ENCODE assay signal across 24 cellular contexts in the genomic region with DNA sequence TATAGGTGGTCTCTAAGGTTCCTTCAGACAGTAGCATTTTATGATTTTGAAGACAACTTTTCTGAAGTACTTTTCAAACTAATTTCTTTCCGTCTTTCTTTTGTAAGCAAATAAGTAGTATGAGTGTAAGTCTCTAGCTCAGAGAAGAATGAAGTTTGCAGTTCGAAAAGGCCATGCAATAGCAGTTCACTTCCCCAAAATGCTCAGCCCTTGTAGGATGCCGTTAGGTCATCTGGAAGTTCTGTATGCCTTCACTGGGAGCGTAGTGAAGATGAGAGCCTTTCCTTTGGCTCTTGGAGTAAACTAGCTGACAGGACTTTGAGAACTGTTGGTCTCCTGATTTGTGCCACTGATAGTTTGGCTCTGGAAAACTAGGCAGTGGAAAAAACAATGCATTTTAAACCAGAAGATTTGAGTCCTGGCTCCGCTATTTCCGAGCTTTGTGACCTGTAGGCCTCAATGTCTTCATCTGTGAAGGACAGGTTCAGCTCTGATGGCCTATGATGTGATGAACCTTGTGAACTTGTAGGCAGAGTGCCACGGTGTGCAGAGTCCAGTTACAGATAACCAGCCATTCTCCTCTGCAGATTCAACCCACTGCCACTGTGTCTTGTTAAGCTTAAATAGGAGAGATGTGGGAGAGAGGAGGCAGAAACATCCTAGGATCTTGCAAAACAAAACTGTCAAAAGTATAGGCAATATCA. TPM values are rescaled to one million over a fixed set of nuclear protein-coding genes. Genes with fewer than 3 reads are reported as not detected.
DNase-seq lines count a peak whose midpoint lies in the region; ATAC-seq and TF ChIP-seq lines count a peak whose summit lies in the region.
"Had no signal": no experiment of that assay in that cellular context is flagged by ENCODE, and none has a peak within 500 bp of the region (broad histone marks: within the 10 kb centered on the region; RNA-seq: fewer than 3 reads in every experiment).

No MANE protein-coding gene starts in this region.

- in situ Hi-C loops in IMR-90 (cut with MboI; ENCODE audit: low sequenced_read_pairs), result no loop called here

- no peak for TF ChIP-seq POLR2A in IMR-90 (IDR thresholded peaks at IDR 0.05; ENCODE audit: low read depth, low read length)

- no peak overlapping the region for H2AK9ac ChIP-seq in IMR-90 (replicated peaks; ENCODE audit: low read depth, low read length, poor library complexity)

- no peaks in the 10 kb centered on the region for H3K27me3 Mint-ChIP-seq in activated CD4-positive, alpha-beta T cell treated with anti-CD3 and anti-CD28 coated beads for 36 hours
- H3K27me3 Mint-ChIP-seq in activated naive CD8-positive, alpha-beta T cell treated with anti-CD3 and anti-CD28 coated beads, Interleukin-2, amount 50 U/mL, for 24 hours, result no peaks in the 10 kb centered on the region
- H3K27me3 Mint-ChIP-seq in naive thymus-derived CD4-positive, alpha-beta T cell, result no peaks in the 10 kb centered on the region
- H3K27me3 Mint-ChIP-seq in T-helper 2 cell treated with Interferon-gamma antibody and Interleukin-4, amounts not matched to agents 5 μg/mL and 100 μg/mL, for 36 hours (ENCODE audit: low read depth), result no peaks in the 10 kb centered on the region
- H3K27me3 Mint-ChIP-seq: T-cell had no signal

- peak overlapping the region; percentile 88 for H3K27ac Mint-ChIP-seq in activated CD4-positive, alpha-beta T cell treated with anti-CD3 and anti-CD28 coated beads for 36 hours
- H3K27ac Mint-ChIP-seq in activated naive CD8-positive, alpha-beta T cell treated with anti-CD3 and anti-CD28 coated beads, Interleukin-2, amount 50 U/mL, for 24 hours, result peak overlapping the region; percentile 87
- H3K27ac Mint-ChIP-seq in naive thymus-derived CD4-positive, alpha-beta T cell, result no peak overlapping the region
- H3K27ac Mint-ChIP-seq in T-helper 2 cell treated with Interferon-gamma antibody and Interleukin-4, amounts not matched to agents 5 μg/mL and 100 μg/mL, for 36 hours, result no peak overlapping the region
- H3K27ac Mint-ChIP-seq: T-cell had no signal

- H3K4me1 ChIP-seq in IMR-90 (ENCODE audit: control insufficient read depth, insufficient read depth, low read length), result peaks cover 25% of the 10 kb centered on the region
- no peaks in the 10 kb centered on the region for H3K4me1 ChIP-seq in naive thymus-derived CD4-positive, alpha-beta T cell (ENCODE audit: control insufficient read depth in 2 of 2, insufficient read depth in 2 of 2, low read length in 2 of 2)

- no peak for DNase-seq in activated CD4-positive, alpha-beta T cell treated with anti-CD3 and anti-CD28 coated beads for 36 hours
- DNase-seq in activated CD4-positive, alpha-beta T cell treated with anti-CD3 and anti-CD28 coated beads for 48 hours, result no peak
- no peak for DNase-seq in IMR-90
- DNase-seq in activated naive CD8-positive, alpha-beta T cell treated with anti-CD3 and anti-CD28 coated beads, Interleukin-2, amount 50 U/mL, for 24 hours, result no peak
- no peak for DNase-seq in naive thymus-derived CD4-positive, alpha-beta T cell
- no peak for DNase-seq in AG08395 (ENCODE audit: low spot score)
- no peak for DNase-seq in T-helper 2 cell treated with Interferon-gamma antibody and Interleukin-4, amounts not matched to agents 5 μg/mL and 100 μg/mL, for 36 hours (ENCODE audit: low spot score)
- no peak for DNase-seq in NCI-H2227 (lab: John Stamatoyannopoulos, UW; ENCODE audit: unreplicated experiment)
- DNase-seq: BE2C, H9, head of caudate nucleus, NCI-H1105 treated with DMSO at 0.1 percent for 48 hours, NCI-H2081 treated with DMSO at 0.1 percent for 48 hours, NCI-H524, T-cell, uterus had no signal

- H3K4ac ChIP-seq in IMR-90 (ENCODE audit: low read depth, low read length), result peak overlapping the region; percentile 74

- H3K56ac ChIP-seq in IMR-90 (ENCODE audit: extremely low read depth, insufficient read depth, low read length), result no peak overlapping the region

- TF ChIP-seq RAD21 in IMR-90 (IDR thresholded peaks at IDR 0.05; ENCODE audit: low read length), result no peak

- peaks cover 2% of the 10 kb centered on the region; the same call in 1 of the 2 replicates for H3K36me3 ChIP-seq in IMR-90 (ENCODE audit: control insufficient read depth, insufficient read depth, low read length)
- H3K36me3 ChIP-seq in naive thymus-derived CD4-positive, alpha-beta T cell (ENCODE audit: control insufficient read depth in 2 of 3, insufficient read depth in 3 of 3, low read length in 3 of 3), result peaks cover 0 to 15% (median 0%) of the 10 kb centered on the region in 3 experiments
- H3K36me3 ChIP-seq: uterus had no signal

- peaks cover 81% of the 10 kb centered on the region for H3K4me1 Mint-ChIP-seq in activated CD4-positive, alpha-beta T cell treated with anti-CD3 and anti-CD28 coated beads for 36 hours
- H3K4me1 Mint-ChIP-seq in activated naive CD8-positive, alpha-beta T cell treated with anti-CD3 and anti-CD28 coated beads, Interleukin-2, amount 50 U/mL, for 24 hours, result peaks cover 85% of the 10 kb centered on the region
- H3K4me1 Mint-ChIP-seq in naive thymus-derived CD4-positive, alpha-beta T cell, result peaks cover 5 to 26% (median 20%) of the 10 kb centered on the region in 7 donors
- peaks cover 16% of the 10 kb centered on the region for H3K4me1 Mint-ChIP-seq in T-helper 2 cell treated with Interferon-gamma antibody and Interleukin-4, amounts not matched to agents 5 μg/mL and 100 μg/mL, for 36 hours (ENCODE audit: low read depth)

- peaks cover 3% of the 10 kb centered on the region; the same call in 1 of the 2 replicates for H4K20me1 ChIP-seq in IMR-90 (ENCODE audit: insufficient read depth, low read length)

- 80% methylated on average over 1 of the region's 7 CpGs; no CpG with 5 or more reads in 1 of the 2 experiments for WGBS in IMR-90 (ENCODE audit: extremely low coverage in 2 of 2, insufficient read length in 1 of 2), 2 experiments

- peak overlapping the region; percentile 57; the same call in 1 of the 2 replicates for H2BK20ac ChIP-seq in IMR-90 (ENCODE audit: low read depth, low read length)

- no peak overlapping the region for H2AFZ ChIP-seq in IMR-90 (replicated peaks; ENCODE audit: low read length, poor library complexity)

- H3K36me3 Mint-ChIP-seq in activated CD4-positive, alpha-beta T cell treated with anti-CD3 and anti-CD28 coated beads for 36 hours (ENCODE audit: low read depth), result peaks cover 58% of the 10 kb centered on the region
- H3K36me3 Mint-ChIP-seq in activated naive CD8-positive, alpha-beta T cell treated with anti-CD3 and anti-CD28 coated beads, Interleukin-2, amount 50 U/mL, for 24 hours (ENCODE audit: low read depth), result peaks cover 65% of the 10 kb centered on the region
- H3K36me3 Mint-ChIP-seq in naive thymus-derived CD4-positive, alpha-beta T cell, result peaks cover 17 to 56% (median 36%) of the 10 kb centered on the region in 5 donors
- H3K36me3 Mint-ChIP-seq in T-helper 2 cell treated with Interferon-gamma antibody and Interleukin-4, amounts not matched to agents 5 μg/mL and 100 μg/mL, for 36 hours (ENCODE audit: low read depth), result peaks cover 24% of the 10 kb centered on the region

- H2AK5ac ChIP-seq in IMR-90 (ENCODE audit: low read depth, low read length), result peak overlapping the region; percentile 36; the same call in 1 of the 2 replicates

- no peak overlapping the region for H3K4me3 ChIP-seq in IMR-90 (ENCODE audit: insufficient read depth, low read depth, low read length)
- H3K4me3 ChIP-seq in naive thymus-derived CD4-positive, alpha-beta T cell (ENCODE audit: low read length), result no peak overlapping the region
- H3K4me3 ChIP-seq: suprapubic skin, uterus had no signal

- H4K8ac ChIP-seq in IMR-90 (ENCODE audit: low read depth in 2 of 2, low read length in 2 of 2), result peak overlapping the region in 1 of 2 experiments; percentile 31; a peak in 2 of 4 replicates

- H3K9me3 Mint-ChIP-seq in activated CD4-positive, alpha-beta T cell treated with anti-CD3 and anti-CD28 coated beads for 36 hours (ENCODE audit: low read depth), result peaks cover 7% of the 10 kb centered on the region
- H3K9me3 Mint-ChIP-seq in activated naive CD8-positive, alpha-beta T cell treated with anti-CD3 and anti-CD28 coated beads, Interleukin-2, amount 50 U/mL, for 24 hours, result peaks cover 8% of the 10 kb centered on the region
- H3K9me3 Mint-ChIP-seq in naive thymus-derived CD4-positive, alpha-beta T cell, result peaks cover 0 to 9% (median 2%) of the 10 kb centered on the region in 11 donors
- peaks cover 8% of the 10 kb centered on the region for H3K9me3 Mint-ChIP-seq in T-helper 2 cell treated with Interferon-gamma antibody and Interleukin-4, amounts not matched to agents 5 μg/mL and 100 μg/mL, for 36 hours

- CTCF ChIA-PET in activated CD4-positive, alpha-beta T cell treated with anti-CD3 and anti-CD28 coated beads for 36 hours (lab: Charles Lee), result interaction anchor here (0.6 to 8.0 kb wide), 5 partner anchors 13 to 939 kb away, joined by 3 to 74 read pairs (median 4); a partner anchor contains a TSS
- CTCF ChIA-PET in IMR-90 (lab: Yijun Ruan, JAX), result interaction anchor here (1.0 kb wide), 1 partner anchor 12 kb away, joined by 3 read pairs; no protein-coding TSS in a partner anchor
- CTCF ChIA-PET in naive thymus-derived CD4-positive, alpha-beta T cell (lab: Charles Lee), result no interaction called here

- no peak for TF ChIP-seq CTCF in IMR-90 (conservative IDR thresholded peaks at IDR 0.05; ENCODE audit: low read depth, low read length)

- POLR2A ChIA-PET in activated CD4-positive, alpha-beta T cell treated with anti-CD3 and anti-CD28 coated beads for 36 hours (lab: Charles Lee), result no interaction called here
- POLR2A ChIA-PET in IMR-90 (lab: Charles Lee; ENCODE audit: unreplicated experiment), result no interaction called here
- POLR2A ChIA-PET in naive thymus-derived CD4-positive, alpha-beta T cell (lab: Charles Lee), result interaction anchor here (1.1 kb wide), 1 partner anchor 18 kb away, joined by 3 read pairs; no protein-coding TSS in a partner anchor

- peak overlapping the region; percentile 38 for H3K14ac ChIP-seq in IMR-90 (replicated peaks; ENCODE audit: low read depth, low read length)

- peak overlapping the region; percentile 20 for H3K4me3 Mint-ChIP-seq in activated CD4-positive, alpha-beta T cell treated with anti-CD3 and anti-CD28 coated beads for 36 hours
- H3K4me3 Mint-ChIP-seq in activated naive CD8-positive, alpha-beta T cell treated with anti-CD3 and anti-CD28 coated beads, Interleukin-2, amount 50 U/mL, for 24 hours, result peak overlapping the region; percentile 53
- H3K4me3 Mint-ChIP-seq in naive thymus-derived CD4-positive, alpha-beta T cell, result no peak overlapping the region
- no peak overlapping the region for H3K4me3 Mint-ChIP-seq in T-helper 2 cell treated with Interferon-gamma antibody and Interleukin-4, amounts not matched to agents 5 μg/mL and 100 μg/mL, for 36 hours
- H3K4me3 Mint-ChIP-seq: H9, T-cell had no signal

- no peak overlapping the region for H3K27ac ChIP-seq in IMR-90 (ENCODE audit: insufficient read depth, low read length)
- H3K27ac ChIP-seq in naive thymus-derived CD4-positive, alpha-beta T cell (ENCODE audit: low read depth, low read length), result no peak overlapping the region
- H3K27ac ChIP-seq: suprapubic skin, VCaP had no signal

- BruUV-seq in IMR-90 (replicated peaks; lab: Mats Ljungman, UMichigan), result no TSS peak

- H4K91ac ChIP-seq in IMR-90 (ENCODE audit: insufficient read depth, low read depth, low read length), result no peak overlapping the region

- H3K4me2 ChIP-seq in IMR-90 (ENCODE audit: low read depth, low read length), result no peak overlapping the region; the same call in 1 of the 2 replicates

- H3K27me3 ChIP-seq in IMR-90 (ENCODE audit: control insufficient read depth, insufficient read depth, low read length), result no peaks in the 10 kb centered on the region
- no peaks in the 10 kb centered on the region for H3K27me3 ChIP-seq in naive thymus-derived CD4-positive, alpha-beta T cell (ENCODE audit: control insufficient read depth in 2 of 2, insufficient read depth in 2 of 2, low read length in 2 of 2)
- H3K27me3 ChIP-seq: BE2C, suprapubic skin, uterus had no signal

- H3K9me3 ChIP-seq in IMR-90 (ENCODE audit: control insufficient read depth, insufficient read depth, low read length), result peaks cover 3% of the 10 kb centered on the region
- no peaks in the 10 kb centered on the region for H3K9me3 ChIP-seq in naive thymus-derived CD4-positive, alpha-beta T cell (ENCODE audit: control insufficient read depth in 2 of 3, low read length in 3 of 3)
- H3K9me3 ChIP-seq: BE2C, suprapubic skin, uterus had no signal

- H4K5ac ChIP-seq in IMR-90 (ENCODE audit: low read depth, low read length), result peak overlapping the region; percentile 42; the same call in 1 of the 2 replicates

- H2BK120ac ChIP-seq in IMR-90 (ENCODE audit: low read depth, low read length), result peak overlapping the region; percentile 55

- peaks cover 41 to 61% of the 10 kb centered on the region in 2 experiments for H3K79me1 ChIP-seq in IMR-90 (ENCODE audit: low read depth in 1 of 2, low read length in 2 of 2)

- ATAC-seq in activated CD4-positive, alpha-beta T cell treated with anti-CD3 and anti-CD28 coated beads for 36 hours, result no peak
- ATAC-seq in IMR-90 (ENCODE audit: low read depth), result no peak
- ATAC-seq in activated naive CD8-positive, alpha-beta T cell treated with anti-CD3 and anti-CD28 coated beads, Interleukin-2, amount 50 U/mL, for 24 hours, result no peak
- ATAC-seq in naive thymus-derived CD4-positive, alpha-beta T cell, result peak; percentile 32
- ATAC-seq: T-cell had no signal

- dilution Hi-C loops in IMR-90 (cut with HindIII; ENCODE audit: low sequenced_read_pairs, unreplicated experiment), result no loop called here

- intact Hi-C loops in activated CD4-positive, alpha-beta T cell treated with anti-CD3 and anti-CD28 coated beads for 36 hours (cut with DNase I, micrococcal nuclease), result loop anchor here in 1 of 2 experiments (10.0 kb wide), 2 partner anchors 1260 to 1520 kb away; no protein-coding TSS in a partner anchor
- intact Hi-C loops in IMR-90 (cut with micrococcal nuclease), result no loop called here
- intact Hi-C loops in naive thymus-derived CD4-positive, alpha-beta T cell (cut with micrococcal nuclease), result no loop called here

- peak overlapping the region; percentile 57; the same call in 1 of the 2 replicates for H3K18ac ChIP-seq in IMR-90 (ENCODE audit: low read depth, low read length)

- H3K23ac ChIP-seq in IMR-90 (ENCODE audit: low read depth, low read length), result peak overlapping the region; percentile 50; the same call in 1 of the 2 replicates

- H3K9ac ChIP-seq in IMR-90 (ENCODE audit: low read depth, low read length), result no peak overlapping the region

- H2BK5ac ChIP-seq in IMR-90 (ENCODE audit: low read depth, low read length, poor library complexity, severe bottlenecking), result no peak overlapping the region

- H3K9me1 ChIP-seq in IMR-90 (ENCODE audit: insufficient read depth, low read length), result peaks cover 9% of the 10 kb centered on the region; the same call in 1 of the 2 replicates

- H2BK15ac ChIP-seq in IMR-90 (ENCODE audit: low read depth, low read length), result peak overlapping the region; percentile 44; the same call in 1 of the 3 replicates

RNA-seq across cellular contexts. Expression of a gene that starts 18.9 kb away (rescaled TPM):
- 10 to 100 TPM; 33.7 to 48.7 TPM for total RNA-seq in activated CD4-positive, alpha-beta T cell treated with anti-CD3 and anti-CD28 coated beads for 36 hours
- 26.7 and 27.5 TPM in 2 replicates for total RNA-seq in IMR-90 (2012; rRNA removed)
- polyA plus RNA-seq in IMR-90 (2012; rRNA removed), result 9.4 and 12.2 TPM in 2 replicates
- polyA plus RNA-seq in IMR-90 (2012; cell fraction: cytosol; rRNA removed), result 6.0 and 7.9 TPM in 2 replicates
- 8.9 and 27.3 TPM in 2 replicates for polyA plus RNA-seq in IMR-90 (2012; cell fraction: nucleus; rRNA removed; ENCODE audit: low replicate concordance)
- 10 to 100 TPM; 20.9 to 35.5 (median 30.6) TPM for total RNA-seq in naive thymus-derived CD4-positive, alpha-beta T cell
- 10 to 100 TPM; 12.2 to 13.4 TPM for polyA plus RNA-seq in naive thymus-derived CD4-positive, alpha-beta T cell

RNA-seq across cellular contexts. Expression of a gene that starts 49.4 kb away (rescaled TPM):
- total RNA-seq in activated CD4-positive, alpha-beta T cell treated with anti-CD3 and anti-CD28 coated beads for 36 hours, result not detected
- not detected in 2 replicates for total RNA-seq in IMR-90 (2012; rRNA removed)
- polyA plus RNA-seq in IMR-90 (2012; rRNA removed), result not detected in 2 replicates
- polyA plus RNA-seq in IMR-90 (2012; cell fraction: cytosol; rRNA removed), result not detected in 2 replicates
- not detected in 2 replicates for polyA plus RNA-seq in IMR-90 (2012; cell fraction: nucleus; rRNA removed; ENCODE audit: low replicate concordance)
- total RNA-seq in naive thymus-derived CD4-positive, alpha-beta T cell, result not detected
- not detected for polyA plus RNA-seq in naive thymus-derived CD4-positive, alpha-beta T cell
- total RNA-seq: A172, bronchial epithelial cell, Daoy, dermis microvascular lymphatic vessel endothelial cell, H9, mononuclear cell, renal cortical epithelial cell, T-cell, uterus had no signal

RNA-seq across cellular contexts. Expression of a gene that starts 53.8 kb away (rescaled TPM):
- 10 to 100 TPM; 40.1 to 47.6 TPM for total RNA-seq in activated CD4-positive, alpha-beta T cell treated with anti-CD3 and anti-CD28 coated beads for 36 hours
- total RNA-seq in IMR-90 (2012; rRNA removed), result 15.8 and 17.8 TPM in 2 replicates
- polyA plus RNA-seq in IMR-90 (2012; rRNA removed), result 31.6 and 33.1 TPM in 2 replicates
- polyA plus RNA-seq in IMR-90 (2012; cell fraction: cytosol; rRNA removed), result 21.7 and 49.0 TPM in 2 replicates
- 10.9 and 17.4 TPM in 2 replicates for polyA plus RNA-seq in IMR-90 (2012; cell fraction: nucleus; rRNA removed; ENCODE audit: low replicate concordance)
- 10 to 100 TPM in 2 of 5 experiments, 1 to 10 TPM in 3; 4.5 to 29.8 (median 8.3) TPM for total RNA-seq in naive thymus-derived CD4-positive, alpha-beta T cell
- 1 to 10 TPM; 6.3 to 7.8 TPM for polyA plus RNA-seq in naive thymus-derived CD4-positive, alpha-beta T cell

Comparison
In these comparisons a context has a peak if more than half of its experiments do, and no peak if none do; other contexts are left out.
1. H3K27ac Mint-ChIP-seq: peak in activated CD4-positive, alpha-beta T cell treated with anti-CD3 and anti-CD28 coated beads for 36 hours (single experiment) and activated naive CD8-positive, alpha-beta T cell treated with anti-CD3 and anti-CD28 coated beads, Interleukin-2, amount 50 U/mL, for 24 hours (single experiment); none in naive thymus-derived CD4-positive, alpha-beta T cell (0 of 9) and T-helper 2 cell treated with Interferon-gamma antibody and Interleukin-4, amounts not matched to agents 5 μg/mL and 100 μg/mL, for 36 hours (single experiment).
2. H3K4me3 Mint-ChIP-seq: peak in activated CD4-positive, alpha-beta T cell treated with anti-CD3 and anti-CD28 coated beads for 36 hours (single experiment) and activated naive CD8-positive, alpha-beta T cell treated with anti-CD3 and anti-CD28 coated beads, Interleukin-2, amount 50 U/mL, for 24 hours (single experiment); none in naive thymus-derived CD4-positive, alpha-beta T cell (0 of 10) and T-helper 2 cell treated with Interferon-gamma antibody and Interleukin-4, amounts not matched to agents 5 μg/mL and 100 μg/mL, for 36 hours (single experiment).